In genomic region chr6:133956413-133957049, GRCh38 we compare ENCODE assay signal across 21 cellular contexts. TPM values are rescaled to one million over a fixed set of nuclear protein-coding genes. Genes with fewer than 3 reads are reported as not detected.
DNase-seq lines count a peak whose midpoint lies in the region; TF ChIP-seq lines count a peak whose summit lies in the region.
"Had no signal": no experiment of that assay in that cellular context is flagged by ENCODE, and none has a peak within 500 bp of the region (broad histone marks: within the 10 kb centered on the region; RNA-seq: fewer than 3 reads in every experiment).

No MANE protein-coding gene starts in this region.

- H3K9me3 Mint-ChIP-seq in nephron, result no peaks in the 10 kb centered on the region
- H3K9me3 Mint-ChIP-seq: activated T-helper 2 cell treated with anti-CD3 and anti-CD28 coated beads, Interferon-gamma antibody, Interleukin-2, Interleukin-4, amounts not matched to agents 10 μg/mL and 5 μg/mL and 100 μg/mL, durations not matched to agents 14 hours and 24 hours and 36 hours; IgD-negative memory B cell; WTC11 had no signal

- H3K9ac ChIP-seq in SK-N-MC (ENCODE audit: insufficient read length), result no peak overlapping the region

- H3K27me3 Mint-ChIP-seq in nephron (ENCODE audit: low read depth), result no peaks in the 10 kb centered on the region
- H3K27me3 Mint-ChIP-seq: IgD-negative memory B cell had no signal

- H3K9me2 ChIP-seq in hepatocyte (replicated peaks; ENCODE audit: insufficient read depth), result no peaks in the 10 kb centered on the region

- H3K4me3 ChIP-seq in SK-N-MC, result peak overlapping the region; percentile 98
- no peak overlapping the region for H3K4me3 ChIP-seq in hepatocyte
- H3K4me3 ChIP-seq: esophagus muscularis mucosa, left lung, transverse colon had no signal

- H3K4me2 ChIP-seq in hepatocyte, result no peak overlapping the region

- DNase-seq in NCI-H2227 (lab: John Stamatoyannopoulos, UW; ENCODE audit: unreplicated experiment) (peak; percentile 4), NCI-H2227 treated with DMSO at 0.1 percent for 48 hours (lab: John Stamatoyannopoulos, UW) (no peak), NCI-H1105 treated with DMSO at 0.1 percent for 48 hours (lab: John Stamatoyannopoulos, UW) (peak; percentile 44), SK-N-MC (ENCODE audit: low read depth, low spot score) (no peak), hepatocyte (ENCODE audit: low spot score) (no peak), DMS79 treated with DMSO at 0.1 percent for 48 hours (lab: John Stamatoyannopoulos, UW) (no peak)
- DNase-seq in activated T-cell treated with anti-CD3 and anti-CD28 coated beads, Interleukin-2, amount 50 U/mL, for 1 hour, result no peak
- DNase-seq: amygdala; caudate nucleus; dorsolateral prefrontal cortex; HCEC 1CT; left lung; occipital lobe; SIG-M5; stimulated activated naive CD4-positive, alpha-beta T cell treated with Interleukin-2 at 50 U/mL for 16 hours; transverse colon had no signal

- H3K36me3 ChIP-seq in SK-N-MC (ENCODE audit: insufficient read depth, low read length) (no peaks in the 10 kb centered on the region), hepatocyte (replicated peaks; ENCODE audit: insufficient read depth, low read depth) (no peaks in the 10 kb centered on the region)
- H3K36me3 ChIP-seq: esophagus muscularis mucosa, left lung, transverse colon had no signal

- no peak overlapping the region for H3K27ac Mint-ChIP-seq in nephron
- H3K27ac Mint-ChIP-seq: activated T-helper 2 cell treated with anti-CD3 and anti-CD28 coated beads, Interferon-gamma antibody, Interleukin-2, Interleukin-4, amounts not matched to agents 10 μg/mL and 5 μg/mL and 100 μg/mL, durations not matched to agents 14 hours and 24 hours and 36 hours; WTC11 had no signal

- no peak overlapping the region for H2AFZ ChIP-seq in hepatocyte

- H3K27ac ChIP-seq in SK-N-MC (0 out of 2 replicates have a peak overlapping the region, but pooled peaks have one; percentile 43), hepatocyte (no peak overlapping the region)
- H3K27ac ChIP-seq: esophagus muscularis mucosa, left lung, transverse colon had no signal

- peak overlapping the region in 2 of 3 experiments; percentile 9 to 63 for H3K4me3 Mint-ChIP-seq in nephron
- H3K4me3 Mint-ChIP-seq: WTC11 had no signal

- H3K4me1 ChIP-seq in hepatocyte (ENCODE audit: insufficient read depth), result no peaks in the 10 kb centered on the region

- H3K4me1 Mint-ChIP-seq in nephron, result peaks cover 28% of the 10 kb centered on the region

- no peaks in the 10 kb centered on the region for H3K27me3 ChIP-seq in hepatocyte
- H3K27me3 ChIP-seq: dorsolateral prefrontal cortex, esophagus muscularis mucosa, transverse colon had no signal

- H3K9me3 ChIP-seq in SK-N-MC (ENCODE audit: low read depth, low read length), result no peaks in the 10 kb centered on the region
- no peaks in the 10 kb centered on the region for H3K9me3 ChIP-seq in hepatocyte (ENCODE audit: low read depth)
- H3K9me3 ChIP-seq: esophagus muscularis mucosa, left lung, transverse colon had no signal

- H4K20me1 ChIP-seq in hepatocyte (ENCODE audit: insufficient read depth, poor library complexity, severe bottlenecking), result peaks cover 16% of the 10 kb centered on the region

- WGBS in hepatocyte (ENCODE audit: low lambda C conversion rate, missing lambda C conversion rate), result 71% methylated on average over 3 of the region's 3 CpGs

- H3K79me2 ChIP-seq in hepatocyte, result peaks cover 84% of the 10 kb centered on the region

- no peaks in the 10 kb centered on the region for H3K36me3 Mint-ChIP-seq in nephron (ENCODE audit: low read depth)
- H3K36me3 Mint-ChIP-seq: IgD-negative memory B cell, WTC11 had no signal

- no peak for TF ChIP-seq CTCF in nephron (IDR thresholded peaks at IDR 0.05; ENCODE audit: unreplicated experiment in 3 of 3)
- TF ChIP-seq CTCF in hepatocyte (IDR thresholded peaks at IDR 0.05; ENCODE audit: poor library complexity), result no peak

RNA-seq across cellular contexts. Expression of gene TBPL1, which starts 3.5 kb away (rescaled TPM):
- total RNA-seq in hepatocyte, result 26.2 and 38.1 TPM in 2 replicates
- polyA plus RNA-seq in hepatocyte, result 36.8 and 38.8 TPM in 2 replicates

Comparison
In these comparisons a context has a peak if more than half of its experiments do, and no peak if none do; other contexts are left out.
1. DNase-seq: peak in NCI-H2227 (single experiment) and NCI-H1105 treated with DMSO at 0.1 percent for 48 hours (single experiment); none in NCI-H2227 treated with DMSO at 0.1 percent for 48 hours (single experiment), SK-N-MC (single experiment), activated T-cell treated with anti-CD3 and anti-CD28 coated beads, Interleukin-2, amount 50 U/mL, for 1 hour (single experiment), hepatocyte (single experiment) and DMS79 treated with DMSO at 0.1 percent for 48 hours (single experiment).